27 cellular contexts compared by ENCODE assay signal in genomic region chr3:72006631-72007556, GRCh38.
"Had no signal": no experiment of that assay in that cellular context is flagged by ENCODE, and none has a peak within 500 bp of the region (broad histone marks: within the 10 kb centered on the region; RNA-seq: fewer than 3 reads in every experiment).

No MANE protein-coding gene starts in this region.

- H3K36me3 ChIP-seq: gastroesophageal sphincter, heart left ventricle, left lung, sigmoid colon, spleen, thoracic aorta, tibial nerve, upper lobe of left lung had no signal

- H3K4me1 Mint-ChIP-seq: stimulated activated memory B cell treated with anti-CD40 and anti-IgM and Interleukin-4, amounts not matched to agents 10 μg/mL and 1 μg/mL and 100 μg/mL, for 72 hours had no signal

- ATAC-seq: effector memory CD8-positive, alpha-beta T cell; esophagus mucosa; foreskin keratinocyte; gastroesophageal sphincter; heart left ventricle; left cardiac atrium; left lung; naive thymus-derived CD4-positive, alpha-beta T cell; psoas muscle; right cardiac atrium; stimulated activated memory B cell treated with anti-CD40 and anti-IgM and Interleukin-4, amounts not matched to agents 10 μg/mL and 1 μg/mL and 100 μg/mL, for 72 hours had no signal

- DNase-seq: cortex of kidney; effector memory CD8-positive, alpha-beta T cell; foreskin keratinocyte; heart left ventricle; left cardiac atrium; left lung; mesenchymal stem cell; midbrain; naive thymus-derived CD4-positive, alpha-beta T cell; nucleus accumbens; psoas muscle; right cardiac atrium; sigmoid colon; spleen; stimulated activated CD4-positive, alpha-beta T cell treated with anti-CD3 and anti-CD28 coated beads, Interleukin-4, amount 100 ng/mL, for 4 hours had no signal

- H3K9me3 Mint-ChIP-seq: effector memory CD8-positive, alpha-beta T cell; naive thymus-derived CD4-positive, alpha-beta T cell; nephron; stimulated activated memory B cell treated with anti-CD40 and anti-IgM and Interleukin-4, amounts not matched to agents 10 μg/mL and 1 μg/mL and 100 μg/mL, for 72 hours; stimulated activated naive CD8-positive, alpha-beta T cell treated with anti-CD3 and anti-CD28 coated beads, Interleukin-15, Interleukin-2, amounts not matched to agents 100 ng/mL and 50 ng/mL, for 24 hours had no signal

- H3K9me3 ChIP-seq: gastroesophageal sphincter, heart left ventricle, left lung, psoas muscle, sigmoid colon, spleen, thoracic aorta, tibial nerve, upper lobe of left lung had no signal

- H3K4me3 Mint-ChIP-seq: effector memory CD8-positive, alpha-beta T cell; naive thymus-derived CD4-positive, alpha-beta T cell; nephron; stimulated activated memory B cell treated with anti-CD40 and anti-IgM and Interleukin-4, amounts not matched to agents 10 μg/mL and 1 μg/mL and 100 μg/mL, for 72 hours; stimulated activated naive CD8-positive, alpha-beta T cell treated with anti-CD3 and anti-CD28 coated beads, Interleukin-15, Interleukin-2, amounts not matched to agents 100 ng/mL and 50 ng/mL, for 24 hours had no signal

- H3K36me3 Mint-ChIP-seq: stimulated activated memory B cell treated with anti-CD40 and anti-IgM and Interleukin-4, amounts not matched to agents 10 μg/mL and 1 μg/mL and 100 μg/mL, for 72 hours had no signal

- H3K4me1 ChIP-seq: foreskin keratinocyte, gastroesophageal sphincter, psoas muscle, sigmoid colon, tibial nerve, upper lobe of left lung had no signal

- FAIRE-seq: islet of Langerhans, urothelium cell line had no signal

- H3K4me2 ChIP-seq: hepatocyte had no signal

- H3K27ac Mint-ChIP-seq: effector memory CD8-positive, alpha-beta T cell; naive thymus-derived CD4-positive, alpha-beta T cell; stimulated activated memory B cell treated with anti-CD40 and anti-IgM and Interleukin-4, amounts not matched to agents 10 μg/mL and 1 μg/mL and 100 μg/mL, for 72 hours; stimulated activated naive CD8-positive, alpha-beta T cell treated with anti-CD3 and anti-CD28 coated beads, Interleukin-15, Interleukin-2, amounts not matched to agents 100 ng/mL and 50 ng/mL, for 24 hours had no signal

- H3K4me3 ChIP-seq: gastroesophageal sphincter, heart left ventricle, hepatocyte, left lung, psoas muscle, sigmoid colon, skin epidermis, spleen, thoracic aorta, tibial nerve, upper lobe of left lung had no signal

- H2AFZ ChIP-seq: hepatocyte had no signal

- H3K27ac ChIP-seq: foreskin keratinocyte, gastroesophageal sphincter, heart left ventricle, left lung, psoas muscle, sigmoid colon, spleen, thoracic aorta, tibial nerve, upper lobe of left lung had no signal

- H3K27me3 ChIP-seq: gastroesophageal sphincter, hepatocyte, left lung, sigmoid colon, spleen, tibial nerve, upper lobe of left lung had no signal

- H3K79me2 ChIP-seq: hepatocyte had no signal
